In genomic region chr17:61405686-61406542, GRCh38 we compare ENCODE assay signal across 12 cellular contexts. TPM values are rescaled to one million over a fixed set of nuclear protein-coding genes. Genes with fewer than 3 reads are reported as not detected.
DNase-seq lines count a peak whose midpoint lies in the region; ATAC-seq and TF ChIP-seq lines count a peak whose summit lies in the region.
"Had no signal": no experiment of that assay in that cellular context is flagged by ENCODE, and none has a peak within 500 bp of the region (broad histone marks: within the 10 kb centered on the region; RNA-seq: fewer than 3 reads in every experiment).

No MANE protein-coding gene starts in this region.

- no peak overlapping the region for H2AK5ac ChIP-seq in trophoblast cell (ENCODE audit: low read length)

- no peak overlapping the region for H4K12ac ChIP-seq in trophoblast cell (ENCODE audit: low read depth, low read length)

- no peaks in the 10 kb centered on the region for H3K36me3 Mint-ChIP-seq in natural killer cell treated with Interleukin-12 subunit alpha and Interleukin-12 subunit beta and Interleukin-15 and Interleukin-18, amount 100 ng/mL, for 72 hours
- no peaks in the 10 kb centered on the region for H3K36me3 Mint-ChIP-seq in natural killer cell
- H3K36me3 Mint-ChIP-seq in glutamatergic neuron (ENCODE audit: unreplicated experiment) = no peaks in the 10 kb centered on the region

- H2BK120ac ChIP-seq in trophoblast cell (ENCODE audit: insufficient read depth, low read length, poor library complexity) = no peak overlapping the region

- TF ChIP-seq CTCF in natural killer cell (IDR thresholded peaks at IDR 0.05) (no peak), glutamatergic neuron (IDR thresholded peaks at IDR 0.05; ENCODE audit: partially characterized antibody, unreplicated experiment) (no peak)

- no peak overlapping the region for H2BK5ac ChIP-seq in trophoblast cell (ENCODE audit: low read depth, low read length, poor library complexity)

- no peak overlapping the region for H3K4me3 Mint-ChIP-seq in natural killer cell treated with Interleukin-12 subunit alpha and Interleukin-12 subunit beta and Interleukin-15 and Interleukin-18, amount 100 ng/mL, for 72 hours
- H3K4me3 Mint-ChIP-seq in natural killer cell (no peak overlapping the region), glutamatergic neuron (ENCODE audit: unreplicated experiment) (no peak overlapping the region)

- no peak overlapping the region for H4K91ac ChIP-seq in trophoblast cell (ENCODE audit: low read depth, low read length)

- H3K14ac ChIP-seq in trophoblast cell (ENCODE audit: low read length) = no peak overlapping the region

- no peaks in the 10 kb centered on the region for H3K79me1 ChIP-seq in trophoblast cell (ENCODE audit: low read length)

- no peak overlapping the region for H2BK12ac ChIP-seq in trophoblast cell (ENCODE audit: low read length)

- no peak overlapping the region for H3K27ac Mint-ChIP-seq in natural killer cell treated with Interleukin-12 subunit alpha and Interleukin-12 subunit beta and Interleukin-15 and Interleukin-18, amount 100 ng/mL, for 72 hours
- H3K27ac Mint-ChIP-seq in natural killer cell (no peak overlapping the region), glutamatergic neuron (ENCODE audit: unreplicated experiment) (no peak overlapping the region)

- no peaks in the 10 kb centered on the region for H3K79me2 ChIP-seq in trophoblast cell (ENCODE audit: control insufficient read depth, insufficient read depth, low read length, poor library complexity)

- H3K9ac ChIP-seq in trophoblast cell (ENCODE audit: low read length) = no peak overlapping the region

- H3K9me3 Mint-ChIP-seq in natural killer cell treated with Interleukin-12 subunit alpha and Interleukin-12 subunit beta and Interleukin-15 and Interleukin-18, amount 100 ng/mL, for 72 hours = no peaks in the 10 kb centered on the region
- H3K9me3 Mint-ChIP-seq in natural killer cell (no peaks in the 10 kb centered on the region), glutamatergic neuron (ENCODE audit: unreplicated experiment) (peaks cover 23% of the 10 kb centered on the region)

- WGBS in trophoblast cell (ENCODE audit: extremely low coverage, insufficient coverage, insufficient read length) = no CpG with 5 or more reads among the region's 37 CpGs

- in situ Hi-C loops in HAP-1 (cut with MboI; ENCODE audit: low sequenced_read_pairs) = no loop called here

- H3K27ac ChIP-seq in trophoblast cell (ENCODE audit: low read depth, low read length) = no peak overlapping the region

- H3K27me3 ChIP-seq in trophoblast cell (ENCODE audit: insufficient read depth, low read length) (peaks cover 92% of the 10 kb centered on the region), HAP-1 (ENCODE audit: low read depth) (no peaks in the 10 kb centered on the region)

- H3K4me3 ChIP-seq in trophoblast cell (ENCODE audit: low read depth, low read length) = no peak overlapping the region
- no peak overlapping the region for H3K4me3 ChIP-seq in HAP-1

- no peak overlapping the region for H4K8ac ChIP-seq in trophoblast cell (ENCODE audit: low read depth, low read length)

- no peak overlapping the region for H3K23ac ChIP-seq in trophoblast cell (ENCODE audit: low read length)

- H3K4me1 ChIP-seq in trophoblast cell (ENCODE audit: control insufficient read depth in 1 of 2, insufficient read depth in 2 of 2, low read length in 2 of 2) (peaks cover 7 to 31% of the 10 kb centered on the region in 2 experiments), HAP-1 (peaks cover 4% of the 10 kb centered on the region)

- H3K27me3 Mint-ChIP-seq in natural killer cell treated with Interleukin-12 subunit alpha and Interleukin-12 subunit beta and Interleukin-15 and Interleukin-18, amount 100 ng/mL, for 72 hours = peaks cover 47 to 61% of the 10 kb centered on the region in 2 donors
- H3K27me3 Mint-ChIP-seq in natural killer cell (ENCODE audit: low read depth in 2 of 2) (peaks cover 54 to 70% of the 10 kb centered on the region in 2 donors), glutamatergic neuron (ENCODE audit: unreplicated experiment) (peaks cover 47% of the 10 kb centered on the region)

- H3K4me2 ChIP-seq in trophoblast cell (ENCODE audit: low read length) = peak overlapping the region; percentile 53

- DNase-seq in natural killer cell treated with Interleukin-12 subunit alpha and Interleukin-12 subunit beta and Interleukin-15 and Interleukin-18, amount 100 ng/mL, for 72 hours (ENCODE audit: low spot score) = peak; percentile 44
- DNase-seq in natural killer cell (no peak), glutamatergic neuron (peak; percentile 15), trophoblast cell (no peak), kidney tubule cell (ENCODE audit: low spot score) (no peak), amniotic stem cell (lab: John Stamatoyannopoulos, UW) (no peak), HAP-1 (ENCODE audit: low spot score in 2 of 2) (no peak)
- no peak for DNase-seq in activated CD4-positive, alpha-beta T cell treated with anti-CD3 and anti-CD28 coated beads, Interleukin-2, amount 50 U/mL, for 48 hours
- DNase-seq: anterior cingulate cortex; NCI-H2171; stimulated activated naive CD4-positive, alpha-beta T cell treated with Interleukin-2 at 50 U/mL for 16 hours had no signal

- H3K9me3 ChIP-seq in trophoblast cell (ENCODE audit: insufficient read depth, low read depth, low read length) = peaks cover 15% of the 10 kb centered on the region
- no peaks in the 10 kb centered on the region for H3K9me3 ChIP-seq in HAP-1

- intact Hi-C loops in natural killer cell (cut with micrococcal nuclease) = no loop called here

- no peak overlapping the region for H3K4ac ChIP-seq in trophoblast cell (ENCODE audit: low read depth, low read length)

- no peak for ATAC-seq in natural killer cell treated with Interleukin-12 subunit alpha and Interleukin-12 subunit beta and Interleukin-15 and Interleukin-18, amount 100 ng/mL, for 72 hours
- ATAC-seq in natural killer cell = no peak

- peaks cover 28 to 34% of the 10 kb centered on the region in 2 donors for H3K4me1 Mint-ChIP-seq in natural killer cell treated with Interleukin-12 subunit alpha and Interleukin-12 subunit beta and Interleukin-15 and Interleukin-18, amount 100 ng/mL, for 72 hours (ENCODE audit: low read depth in 2 of 2)
- H3K4me1 Mint-ChIP-seq in natural killer cell = peaks cover 22 to 41% of the 10 kb centered on the region in 2 donors
- peaks cover 10% of the 10 kb centered on the region for H3K4me1 Mint-ChIP-seq in glutamatergic neuron (ENCODE audit: low read depth, unreplicated experiment)

- no peak overlapping the region for H3K18ac ChIP-seq in trophoblast cell (ENCODE audit: low read length)

- H3K36me3 ChIP-seq in trophoblast cell (ENCODE audit: control insufficient read depth in 1 of 2, insufficient read depth in 2 of 2, low read length in 2 of 2) = no peaks in the 10 kb centered on the region
- H3K36me3 ChIP-seq in HAP-1 (replicated peaks) = peaks cover 3% of the 10 kb centered on the region

- H2AFZ ChIP-seq in trophoblast cell (ENCODE audit: insufficient read depth, low read length, poor library complexity) = no peak overlapping the region

RNA-seq across cellular contexts. Expression of gene TBX2, which starts 6.3 kb away (rescaled TPM):
- total RNA-seq in natural killer cell treated with Interleukin-12 subunit alpha and Interleukin-12 subunit beta and Interleukin-15 and Interleukin-18, amount 100 ng/mL, for 72 hours = under 1 TPM in 1 of 2 donors, not detected in 1; 0.08 TPM
- total RNA-seq in natural killer cell = under 1 TPM in 2 of 3 donors, not detected in 1; 0.09 to 0.23 TPM
- 5.4 TPM for total RNA-seq in glutamatergic neuron (ENCODE audit: unreplicated experiment)
- polyA plus RNA-seq in trophoblast cell (2013) = 2.7 and 3.0 TPM in 2 replicates
- total RNA-seq: OCI-LY7 had no signal

RNA-seq across cellular contexts. Expression of gene TBX4, which starts 46.3 kb away (rescaled TPM):
- total RNA-seq in natural killer cell treated with Interleukin-12 subunit alpha and Interleukin-12 subunit beta and Interleukin-15 and Interleukin-18, amount 100 ng/mL, for 72 hours = not detected
- total RNA-seq in natural killer cell = not detected
- not detected for total RNA-seq in glutamatergic neuron (ENCODE audit: unreplicated experiment)
- polyA plus RNA-seq in trophoblast cell (2013) = 0.93 and 0.97 TPM in 2 replicates
- total RNA-seq: OCI-LY7 had no signal

Comparison
In these comparisons a context has a peak if more than half of its experiments do, and no peak if none do; other contexts are left out.
1. DNase-seq: peak in natural killer cell treated with Interleukin-12 subunit alpha and Interleukin-12 subunit beta and Interleukin-15 and Interleukin-18, amount 100 ng/mL, for 72 hours (single experiment) and glutamatergic neuron (single experiment); none in natural killer cell (single experiment), trophoblast cell (0 of 2), kidney tubule cell (single experiment), activated CD4-positive, alpha-beta T cell treated with anti-CD3 and anti-CD28 coated beads, Interleukin-2, amount 50 U/mL, for 48 hours (0 of 2), amniotic stem cell (single experiment) and HAP-1 (0 of 2).